17 cellular contexts compared by ENCODE assay signal in the genomic region with DNA sequence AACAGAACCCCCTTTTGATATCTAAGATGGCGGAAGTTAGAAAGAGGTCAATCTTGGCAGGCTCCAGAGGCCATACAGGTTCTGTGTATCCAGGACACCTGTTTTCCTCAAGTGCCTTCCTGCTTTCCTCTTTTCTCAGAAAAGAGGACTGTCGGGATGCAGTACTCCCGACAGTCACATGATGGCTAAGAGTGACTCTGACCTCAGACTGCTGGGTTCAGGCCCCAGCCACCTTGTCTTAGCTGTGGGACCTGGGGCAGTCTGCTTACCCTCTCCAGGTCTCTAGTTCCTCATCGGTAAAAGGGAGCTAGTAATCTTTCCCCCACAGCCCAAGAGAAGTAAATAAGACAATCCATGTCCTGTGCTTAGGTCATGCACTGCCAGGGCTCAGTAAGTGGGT.
"Had no signal": no experiment of that assay in that cellular context is flagged by ENCODE, and none has a peak within 500 bp of the region (broad histone marks: within the 10 kb centered on the region; RNA-seq: fewer than 3 reads in every experiment).

No MANE protein-coding gene starts in this region.

- DNase-seq: activated CD4-positive, alpha-beta T cell treated with anti-CD3 and anti-CD28 coated beads, Interleukin-2, amount 50 U/mL, for 1 hour; activated naive CD4-positive, alpha-beta T cell treated with anti-CD3 and anti-CD28 coated beads for 36 hours; activated T-cell treated with anti-CD3 and anti-CD28 coated beads for 4 hours; dermis blood vessel endothelial cell; effector memory CD8-positive, alpha-beta T cell; foreskin melanocyte; kidney glomerular epithelial cell; lower lobe of right lung; posterior cingulate gyrus; stimulated activated CD4-positive, alpha-beta T cell treated with anti-CD3 and anti-CD28 coated beads, Interleukin-15, amount 100 ng/mL, for 24 hours; stimulated activated CD4-positive, alpha-beta T cell treated with anti-CD3 and anti-CD28 coated beads, Interleukin-4, amount 100 ng/mL, for 1 hour; stimulated activated naive CD8-positive, alpha-beta T cell treated with anti-CD3 and anti-CD28 coated beads, Interleukin-15, Interleukin-2, amounts not matched to agents 100 U/mL and 50 U/mL, for 24 hours; transverse colon had no signal

- H3K4me3 ChIP-seq: lower lobe of right lung, right atrium auricular region, skin epidermis, transverse colon, vagina had no signal

- H3K9me3 Mint-ChIP-seq: activated naive CD4-positive, alpha-beta T cell treated with anti-CD3 and anti-CD28 coated beads for 36 hours; effector memory CD8-positive, alpha-beta T cell had no signal

- H3K27me3 ChIP-seq: right atrium auricular region, transverse colon, vagina had no signal

- ATAC-seq: effector memory CD8-positive, alpha-beta T cell; lower lobe of right lung; stimulated activated naive CD8-positive, alpha-beta T cell treated with anti-CD3 and anti-CD28 coated beads, Interleukin-15, Interleukin-2, amounts not matched to agents 100 U/mL and 50 U/mL, for 24 hours had no signal

- H3K27ac Mint-ChIP-seq: activated naive CD4-positive, alpha-beta T cell treated with anti-CD3 and anti-CD28 coated beads for 36 hours had no signal

- H3K27ac ChIP-seq: epithelial cell of prostate, lower lobe of right lung, right atrium auricular region, transverse colon, vagina had no signal

- H3K27me3 Mint-ChIP-seq: effector memory CD8-positive, alpha-beta T cell had no signal

- H3K4me3 Mint-ChIP-seq: activated naive CD4-positive, alpha-beta T cell treated with anti-CD3 and anti-CD28 coated beads for 36 hours; effector memory CD8-positive, alpha-beta T cell had no signal
